Comparison of ENCODE assay signal across 1 cellular context in the genomic region with DNA sequence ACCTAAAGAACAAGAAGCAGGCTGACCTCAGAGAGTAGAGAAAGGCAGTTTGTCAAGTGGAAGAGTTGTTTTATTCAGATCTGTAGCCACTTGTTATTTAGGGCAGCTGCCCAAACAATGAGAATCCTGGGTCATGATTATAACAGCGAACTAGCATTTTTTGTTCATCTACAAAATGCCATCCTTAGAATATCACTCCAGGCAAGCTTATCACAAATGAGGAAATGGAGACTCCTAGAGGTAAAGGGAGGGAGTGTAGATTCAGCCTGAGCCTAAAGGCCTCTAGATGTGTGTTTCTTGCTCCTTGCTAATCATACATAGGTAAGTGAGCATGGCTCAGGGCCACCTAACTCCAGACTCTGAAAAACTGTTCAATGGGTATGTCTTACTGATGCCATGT.
TF ChIP-seq lines count a peak whose summit lies in the region.

No MANE protein-coding gene starts in this region.

TF ChIP-seq in GM12878, 131 proteins besides CTCF, POLR2A, EP300 and RAD21 (continued from another document):
- TF ChIP-seq, protein P1, sequence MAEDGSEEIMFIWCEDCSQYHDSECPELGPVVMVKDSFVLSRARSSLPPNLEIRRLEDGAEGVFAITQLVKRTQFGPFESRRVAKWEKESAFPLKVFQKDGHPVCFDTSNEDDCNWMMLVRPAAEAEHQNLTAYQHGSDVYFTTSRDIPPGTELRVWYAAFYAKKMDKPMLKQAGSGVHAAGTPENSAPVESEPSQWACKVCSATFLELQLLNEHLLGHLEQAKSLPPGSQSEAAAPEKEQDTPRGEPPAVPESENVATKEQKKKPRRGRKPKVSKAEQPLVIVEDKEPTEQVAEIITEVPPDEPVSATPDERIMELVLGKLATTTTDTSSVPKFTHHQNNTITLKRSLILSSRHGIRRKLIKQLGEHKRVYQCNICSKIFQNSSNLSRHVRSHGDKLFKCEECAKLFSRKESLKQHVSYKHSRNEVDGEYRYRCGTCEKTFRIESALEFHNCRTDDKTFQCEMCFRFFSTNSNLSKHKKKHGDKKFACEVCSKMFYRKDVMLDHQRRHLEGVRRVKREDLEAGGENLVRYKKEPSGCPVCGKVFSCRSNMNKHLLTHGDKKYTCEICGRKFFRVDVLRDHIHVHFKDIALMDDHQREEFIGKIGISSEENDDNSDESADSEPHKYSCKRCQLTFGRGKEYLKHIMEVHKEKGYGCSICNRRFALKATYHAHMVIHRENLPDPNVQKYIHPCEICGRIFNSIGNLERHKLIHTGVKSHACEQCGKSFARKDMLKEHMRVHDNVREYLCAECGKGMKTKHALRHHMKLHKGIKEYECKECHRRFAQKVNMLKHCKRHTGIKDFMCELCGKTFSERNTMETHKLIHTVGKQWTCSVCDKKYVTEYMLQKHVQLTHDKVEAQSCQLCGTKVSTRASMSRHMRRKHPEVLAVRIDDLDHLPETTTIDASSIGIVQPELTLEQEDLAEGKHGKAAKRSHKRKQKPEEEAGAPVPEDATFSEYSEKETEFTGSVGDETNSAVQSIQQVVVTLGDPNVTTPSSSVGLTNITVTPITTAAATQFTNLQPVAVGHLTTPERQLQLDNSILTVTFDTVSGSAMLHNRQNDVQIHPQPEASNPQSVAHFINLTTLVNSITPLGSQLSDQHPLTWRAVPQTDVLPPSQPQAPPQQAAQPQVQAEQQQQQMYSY (CRISPR knock-in tag; IDR thresholded peaks at IDR 0.05), result no peak
- TF ChIP-seq, protein P2, sequence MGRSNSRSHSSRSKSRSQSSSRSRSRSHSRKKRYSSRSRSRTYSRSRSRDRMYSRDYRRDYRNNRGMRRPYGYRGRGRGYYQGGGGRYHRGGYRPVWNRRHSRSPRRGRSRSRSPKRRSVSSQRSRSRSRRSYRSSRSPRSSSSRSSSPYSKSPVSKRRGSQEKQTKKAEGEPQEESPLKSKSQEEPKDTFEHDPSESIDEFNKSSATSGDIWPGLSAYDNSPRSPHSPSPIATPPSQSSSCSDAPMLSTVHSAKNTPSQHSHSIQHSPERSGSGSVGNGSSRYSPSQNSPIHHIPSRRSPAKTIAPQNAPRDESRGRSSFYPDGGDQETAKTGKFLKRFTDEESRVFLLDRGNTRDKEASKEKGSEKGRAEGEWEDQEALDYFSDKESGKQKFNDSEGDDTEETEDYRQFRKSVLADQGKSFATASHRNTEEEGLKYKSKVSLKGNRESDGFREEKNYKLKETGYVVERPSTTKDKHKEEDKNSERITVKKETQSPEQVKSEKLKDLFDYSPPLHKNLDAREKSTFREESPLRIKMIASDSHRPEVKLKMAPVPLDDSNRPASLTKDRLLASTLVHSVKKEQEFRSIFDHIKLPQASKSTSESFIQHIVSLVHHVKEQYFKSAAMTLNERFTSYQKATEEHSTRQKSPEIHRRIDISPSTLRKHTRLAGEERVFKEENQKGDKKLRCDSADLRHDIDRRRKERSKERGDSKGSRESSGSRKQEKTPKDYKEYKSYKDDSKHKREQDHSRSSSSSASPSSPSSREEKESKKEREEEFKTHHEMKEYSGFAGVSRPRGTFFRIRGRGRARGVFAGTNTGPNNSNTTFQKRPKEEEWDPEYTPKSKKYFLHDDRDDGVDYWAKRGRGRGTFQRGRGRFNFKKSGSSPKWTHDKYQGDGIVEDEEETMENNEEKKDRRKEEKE (IDR thresholded peaks at IDR 0.05), result no peak
- TF ChIP-seq SPI1 (IDR thresholded peaks at IDR 0.05; ENCODE audit: borderline replicate concordance, insufficient read depth, low read depth, low read length), result 0 out of 2 replicates have a peak, but pooled peaks have one; percentile 16
- no peak for TF ChIP-seq TCF7 (IDR thresholded peaks at IDR 0.05; ENCODE audit: borderline replicate concordance)
- TF ChIP-seq SMC3 (IDR thresholded peaks at IDR 0.05; ENCODE audit: borderline replicate concordance, low read length), result peak; percentile 68; the same call in 1 of the 2 replicates
- TF ChIP-seq, protein P3, sequence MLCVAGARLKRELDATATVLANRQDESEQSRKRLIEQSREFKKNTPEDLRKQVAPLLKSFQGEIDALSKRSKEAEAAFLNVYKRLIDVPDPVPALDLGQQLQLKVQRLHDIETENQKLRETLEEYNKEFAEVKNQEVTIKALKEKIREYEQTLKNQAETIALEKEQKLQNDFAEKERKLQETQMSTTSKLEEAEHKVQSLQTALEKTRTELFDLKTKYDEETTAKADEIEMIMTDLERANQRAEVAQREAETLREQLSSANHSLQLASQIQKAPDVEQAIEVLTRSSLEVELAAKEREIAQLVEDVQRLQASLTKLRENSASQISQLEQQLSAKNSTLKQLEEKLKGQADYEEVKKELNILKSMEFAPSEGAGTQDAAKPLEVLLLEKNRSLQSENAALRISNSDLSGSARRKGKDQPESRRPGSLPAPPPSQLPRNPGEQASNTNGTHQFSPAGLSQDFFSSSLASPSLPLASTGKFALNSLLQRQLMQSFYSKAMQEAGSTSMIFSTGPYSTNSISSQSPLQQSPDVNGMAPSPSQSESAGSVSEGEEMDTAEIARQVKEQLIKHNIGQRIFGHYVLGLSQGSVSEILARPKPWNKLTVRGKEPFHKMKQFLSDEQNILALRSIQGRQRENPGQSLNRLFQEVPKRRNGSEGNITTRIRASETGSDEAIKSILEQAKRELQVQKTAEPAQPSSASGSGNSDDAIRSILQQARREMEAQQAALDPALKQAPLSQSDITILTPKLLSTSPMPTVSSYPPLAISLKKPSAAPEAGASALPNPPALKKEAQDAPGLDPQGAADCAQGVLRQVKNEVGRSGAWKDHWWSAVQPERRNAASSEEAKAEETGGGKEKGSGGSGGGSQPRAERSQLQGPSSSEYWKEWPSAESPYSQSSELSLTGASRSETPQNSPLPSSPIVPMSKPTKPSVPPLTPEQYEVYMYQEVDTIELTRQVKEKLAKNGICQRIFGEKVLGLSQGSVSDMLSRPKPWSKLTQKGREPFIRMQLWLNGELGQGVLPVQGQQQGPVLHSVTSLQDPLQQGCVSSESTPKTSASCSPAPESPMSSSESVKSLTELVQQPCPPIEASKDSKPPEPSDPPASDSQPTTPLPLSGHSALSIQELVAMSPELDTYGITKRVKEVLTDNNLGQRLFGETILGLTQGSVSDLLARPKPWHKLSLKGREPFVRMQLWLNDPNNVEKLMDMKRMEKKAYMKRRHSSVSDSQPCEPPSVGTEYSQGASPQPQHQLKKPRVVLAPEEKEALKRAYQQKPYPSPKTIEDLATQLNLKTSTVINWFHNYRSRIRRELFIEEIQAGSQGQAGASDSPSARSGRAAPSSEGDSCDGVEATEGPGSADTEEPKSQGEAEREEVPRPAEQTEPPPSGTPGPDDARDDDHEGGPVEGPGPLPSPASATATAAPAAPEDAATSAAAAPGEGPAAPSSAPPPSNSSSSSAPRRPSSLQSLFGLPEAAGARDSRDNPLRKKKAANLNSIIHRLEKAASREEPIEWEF (IDR thresholded peaks at IDR 0.05; ENCODE audit: insufficient replicate concordance, low read depth, low read length), result no peak
- no peak for TF ChIP-seq GABPA (IDR thresholded peaks at IDR 0.05; ENCODE audit: low read depth)
